In the genomic region with DNA sequence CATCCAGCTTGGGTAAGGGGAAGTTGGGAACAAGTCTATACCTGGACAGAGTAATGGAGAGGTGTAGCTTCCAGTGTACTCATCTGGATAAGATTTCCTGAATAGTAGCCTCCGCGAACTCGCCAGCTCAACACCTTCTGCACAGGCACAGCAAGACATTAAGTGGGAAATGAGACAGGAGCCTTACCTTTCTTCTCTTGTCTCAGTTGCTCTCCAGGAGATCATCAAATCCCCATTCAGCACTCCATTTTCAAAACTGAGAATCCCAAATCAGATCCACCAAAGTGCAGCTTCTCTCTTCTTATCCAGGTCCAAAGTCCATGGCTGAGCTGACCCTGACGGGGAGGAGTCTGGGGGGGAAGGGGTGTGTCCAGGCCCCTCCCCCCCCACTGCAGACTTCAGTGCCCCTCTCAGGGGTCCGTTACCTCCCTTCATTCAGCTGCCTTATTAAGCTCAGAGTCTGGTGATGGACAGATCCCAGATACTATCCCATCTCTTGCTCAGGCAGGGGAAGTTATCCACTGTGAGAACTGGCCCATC, we compare ENCODE assay signal across 9 cellular contexts. TPM values are rescaled to one million over a fixed set of nuclear protein-coding genes. Genes with fewer than 3 reads are reported as not detected.
DNase-seq lines count a peak whose midpoint lies in the region; ATAC-seq and TF ChIP-seq lines count a peak whose summit lies in the region.
"Had no signal": no experiment of that assay in that cellular context is flagged by ENCODE, and none has a peak within 500 bp of the region (broad histone marks: within the 10 kb centered on the region; RNA-seq: fewer than 3 reads in every experiment).

No MANE protein-coding gene starts in this region.

- ATAC-seq in stimulated activated effector memory CD8-positive, alpha-beta T cell treated with anti-CD3 and anti-CD28 coated beads, Interleukin-12 subunit alpha, Interleukin-12 subunit beta, amount 100 ng/mL, for 72 hours: no peak
- ATAC-seq in HG03342 (IDR thresholded peaks at IDR 0.05; ENCODE audit: unreplicated experiment) (no peak), HG03520 (IDR thresholded peaks at IDR 0.05; ENCODE audit: unreplicated experiment) (no peak)

- H2AFZ ChIP-seq in hepatocyte: no peak overlapping the region

- H3K4me1 Mint-ChIP-seq in HFFc6 (ENCODE audit: low read depth): peaks cover 64% of the 10 kb centered on the region
- H3K4me1 Mint-ChIP-seq in activated CD4-positive, alpha-beta memory T cell treated with anti-CD3 and anti-CD28 coated beads, Interleukin-2, amount 10 ng/mL, durations not matched to agents 7 days and 5 days: peaks cover 75% of the 10 kb centered on the region
- H3K4me1 Mint-ChIP-seq in stimulated activated effector memory CD8-positive, alpha-beta T cell treated with anti-CD3 and anti-CD28 coated beads, Interleukin-12 subunit alpha, Interleukin-12 subunit beta, amount 100 ng/mL, for 72 hours: peaks cover 71% of the 10 kb centered on the region

- DNase-seq in HFFc6: no peak
- DNase-seq in activated CD4-positive, alpha-beta memory T cell treated with anti-CD3 and anti-CD28 coated beads, Interleukin-2, amount 10 ng/mL, durations not matched to agents 7 days and 5 days: no peak
- DNase-seq in hepatocyte (ENCODE audit: low spot score): no peak
- DNase-seq in stimulated activated effector memory CD8-positive, alpha-beta T cell treated with anti-CD3 and anti-CD28 coated beads, Interleukin-12 subunit alpha, Interleukin-12 subunit beta, amount 100 ng/mL, for 72 hours (ENCODE audit: low spot score in 2 of 2): no peak
- no peak for DNase-seq in NCI-H1694 (lab: John Stamatoyannopoulos, UW)
- no peak for DNase-seq in G401 (ENCODE audit: low spot score)
- DNase-seq: central memory CD4-positive, alpha-beta T cell had no signal

- H3K27me3 Mint-ChIP-seq in HFFc6 (ENCODE audit: insufficient read depth): no peaks in the 10 kb centered on the region; the same call in 1 of the 2 replicates
- H3K27me3 Mint-ChIP-seq in activated CD4-positive, alpha-beta memory T cell treated with anti-CD3 and anti-CD28 coated beads, Interleukin-2, amount 10 ng/mL, durations not matched to agents 7 days and 5 days: no peaks in the 10 kb centered on the region

- peak overlapping the region; percentile 98 for H3K27ac ChIP-seq in hepatocyte

- H3K4me3 Mint-ChIP-seq in HFFc6: peak overlapping the region; percentile 92
- peak overlapping the region; percentile 92 for H3K4me3 Mint-ChIP-seq in activated CD4-positive, alpha-beta memory T cell treated with anti-CD3 and anti-CD28 coated beads, Interleukin-2, amount 10 ng/mL, durations not matched to agents 7 days and 5 days
- H3K4me3 Mint-ChIP-seq in stimulated activated effector memory CD8-positive, alpha-beta T cell treated with anti-CD3 and anti-CD28 coated beads, Interleukin-12 subunit alpha, Interleukin-12 subunit beta, amount 100 ng/mL, for 72 hours: peak overlapping the region; percentile 72

- H3K79me2 ChIP-seq in hepatocyte: peaks cover 70% of the 10 kb centered on the region

- H3K4me2 ChIP-seq in hepatocyte: peak overlapping the region; percentile 99

- H4K20me1 ChIP-seq in hepatocyte (ENCODE audit: insufficient read depth, poor library complexity, severe bottlenecking): no peaks in the 10 kb centered on the region

- peaks cover 60% of the 10 kb centered on the region for H3K4me1 ChIP-seq in hepatocyte (ENCODE audit: insufficient read depth)

- no peaks in the 10 kb centered on the region for H3K9me3 Mint-ChIP-seq in HFFc6
- H3K9me3 Mint-ChIP-seq in activated CD4-positive, alpha-beta memory T cell treated with anti-CD3 and anti-CD28 coated beads, Interleukin-2, amount 10 ng/mL, durations not matched to agents 7 days and 5 days: no peaks in the 10 kb centered on the region
- H3K9me3 Mint-ChIP-seq in stimulated activated effector memory CD8-positive, alpha-beta T cell treated with anti-CD3 and anti-CD28 coated beads, Interleukin-12 subunit alpha, Interleukin-12 subunit beta, amount 100 ng/mL, for 72 hours: no peaks in the 10 kb centered on the region

- no peaks in the 10 kb centered on the region for H3K27me3 ChIP-seq in hepatocyte

- H3K9me2 ChIP-seq in hepatocyte (replicated peaks; ENCODE audit: insufficient read depth): no peaks in the 10 kb centered on the region

- POLR2A ChIA-PET in activated CD4-positive, alpha-beta memory T cell treated with anti-CD3 and anti-CD28 coated beads, Interleukin-2, amount 10 ng/mL, durations not matched to agents 7 days and 5 days (lab: Charles Lee): interaction anchor here (1.1 to 15.2 kb wide), 10 partner anchors 7 to 453 kb away, joined by 3 to 404 read pairs (median 6); partner anchors contain the start of genes MGAT1, TRIM52 and ZFP62

- TF ChIP-seq CTCF in HFFc6 (IDR thresholded peaks at IDR 0.05): no peak
- no peak for TF ChIP-seq CTCF in hepatocyte (IDR thresholded peaks at IDR 0.05; ENCODE audit: poor library complexity)

- H3K36me3 Mint-ChIP-seq in HFFc6 (ENCODE audit: low read depth): no peaks in the 10 kb centered on the region
- H3K36me3 Mint-ChIP-seq in activated CD4-positive, alpha-beta memory T cell treated with anti-CD3 and anti-CD28 coated beads, Interleukin-2, amount 10 ng/mL, durations not matched to agents 7 days and 5 days (ENCODE audit: low read depth): peaks cover 55% of the 10 kb centered on the region
- H3K36me3 Mint-ChIP-seq in stimulated activated effector memory CD8-positive, alpha-beta T cell treated with anti-CD3 and anti-CD28 coated beads, Interleukin-12 subunit alpha, Interleukin-12 subunit beta, amount 100 ng/mL, for 72 hours: peaks cover 57% of the 10 kb centered on the region

- peak overlapping the region; percentile 21 for H3K4me3 ChIP-seq in hepatocyte

- CTCF ChIA-PET in activated CD4-positive, alpha-beta memory T cell treated with anti-CD3 and anti-CD28 coated beads, Interleukin-2, amount 10 ng/mL, durations not matched to agents 7 days and 5 days (lab: Charles Lee): interaction anchor here (0.7 to 3.1 kb wide), 4 partner anchors 15 to 52 kb away, joined by 3 to 13 read pairs (median 4); no protein-coding TSS in a partner anchor

- in situ Hi-C loops in G401 (cut with HindIII; ENCODE audit: low sequenced_read_pairs): no loop called here

- H3K27ac Mint-ChIP-seq in HFFc6: peak overlapping the region; percentile 88
- peak overlapping the region; percentile 99 for H3K27ac Mint-ChIP-seq in activated CD4-positive, alpha-beta memory T cell treated with anti-CD3 and anti-CD28 coated beads, Interleukin-2, amount 10 ng/mL, durations not matched to agents 7 days and 5 days
- peak overlapping the region; percentile 97 for H3K27ac Mint-ChIP-seq in stimulated activated effector memory CD8-positive, alpha-beta T cell treated with anti-CD3 and anti-CD28 coated beads, Interleukin-12 subunit alpha, Interleukin-12 subunit beta, amount 100 ng/mL, for 72 hours

- no peaks in the 10 kb centered on the region for H3K36me3 ChIP-seq in hepatocyte (replicated peaks; ENCODE audit: insufficient read depth, low read depth)

- WGBS in hepatocyte (ENCODE audit: low lambda C conversion rate, missing lambda C conversion rate): 58% methylated on average over 5 of the region's 5 CpGs

- H3K9me3 ChIP-seq in hepatocyte (ENCODE audit: low read depth): no peaks in the 10 kb centered on the region

RNA-seq across cellular contexts. Expression of gene MGAT1, which starts 5.9 kb away (rescaled TPM):
- 100 to 1,000 TPM; 188 to 220 (median 206) TPM for total RNA-seq in HFFc6 (2021; fragmentation: NEBNext Ultra II Directional; extraction: Animal tissue kit (Norgen Biotek cat#: 25700))
- 100 to 1,000 TPM; 184 to 185 TPM for total RNA-seq in activated CD4-positive, alpha-beta memory T cell treated with anti-CD3 and anti-CD28 coated beads, Interleukin-2, amount 10 ng/mL, durations not matched to agents 7 days and 5 days
- total RNA-seq in hepatocyte: 137 and 152 TPM in 2 replicates
- polyA plus RNA-seq in hepatocyte: 149 and 151 TPM in 2 replicates
- 207 and 258 TPM in 2 replicates for total RNA-seq in G401 (2014; rRNA removed; shearing (Covaris generic))

RNA-seq across cellular contexts. Expression of gene ZFP62, which starts 52.5 kb away (rescaled TPM):
- total RNA-seq in HFFc6 (2021; fragmentation: NEBNext Ultra II Directional; extraction: Animal tissue kit (Norgen Biotek cat#: 25700)): 10 to 100 TPM in 4 of 6 experiments, 1 to 10 TPM in 2; 9.6 to 12.1 (median 10.2) TPM
- 10 to 100 TPM; 19.4 to 20.0 TPM for total RNA-seq in activated CD4-positive, alpha-beta memory T cell treated with anti-CD3 and anti-CD28 coated beads, Interleukin-2, amount 10 ng/mL, durations not matched to agents 7 days and 5 days
- 30.0 and 31.7 TPM in 2 replicates for total RNA-seq in hepatocyte
- 13.5 and 18.0 TPM in 2 replicates for polyA plus RNA-seq in hepatocyte
- 33.0 and 37.9 TPM in 2 replicates for total RNA-seq in G401 (2014; rRNA removed; shearing (Covaris generic))
